18 cellular contexts compared by ENCODE assay signal in the genomic region with DNA sequence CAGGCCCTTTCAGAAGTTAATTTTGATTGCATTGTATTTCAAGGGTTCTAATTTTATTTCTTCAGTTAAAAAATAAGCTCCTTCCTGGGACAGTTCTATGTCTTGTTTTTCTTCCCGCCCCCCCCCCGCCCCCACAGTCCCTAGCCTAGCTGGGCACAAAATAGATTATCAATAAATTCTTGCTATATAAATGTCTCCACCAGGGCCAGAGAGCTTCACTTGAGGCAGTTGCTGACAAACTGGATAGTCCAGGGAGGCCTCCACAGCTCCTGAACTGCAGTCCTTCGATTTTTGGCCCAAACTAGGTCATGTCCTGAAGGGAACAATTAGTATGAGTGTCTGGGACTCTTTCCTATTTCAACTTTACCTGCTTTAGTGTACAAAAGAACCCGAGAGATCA. TPM values are rescaled to one million over a fixed set of nuclear protein-coding genes. Genes with fewer than 3 reads are reported as not detected.
"Had no signal": no experiment of that assay in that cellular context is flagged by ENCODE, and none has a peak within 500 bp of the region (broad histone marks: within the 10 kb centered on the region; RNA-seq: fewer than 3 reads in every experiment).

No MANE protein-coding gene starts in this region.

- H3K4me1 Mint-ChIP-seq: memory B cell, mesothelial cell of epicardium had no signal

- H3K9me3 Mint-ChIP-seq: memory B cell; mesothelial cell of epicardium; natural killer cell treated with Interleukin-12 subunit alpha and Interleukin-12 subunit beta and Interleukin-15 and Interleukin-18, amount 100 ng/mL, for 72 hours had no signal

- ATAC-seq: gastrocnemius medialis; heart right ventricle; lower lobe of right lung; natural killer cell treated with Interleukin-12 subunit alpha and Interleukin-12 subunit beta and Interleukin-15 and Interleukin-18, amount 100 ng/mL, for 72 hours had no signal

- DNase-seq: effector CD4-positive, alpha-beta T cell; gastrocnemius medialis; heart right ventricle; hypothalamus; islet precursor cell; left ventricle myocardium inferior; lower lobe of right lung; posterior cingulate gyrus; small intestine; stimulated activated CD4-positive, alpha-beta T cell treated with anti-CD3 and anti-CD28 coated beads, Interleukin-12 subunit alpha, Interleukin-12 subunit beta, amount 100 ng/mL, for 4 hours; stimulated activated naive CD4-positive, alpha-beta T cell treated with Interleukin-2 at 50 U/mL for 16 hours; trophoblast cell had no signal

- H3K27me3 Mint-ChIP-seq: memory B cell; natural killer cell treated with Interleukin-12 subunit alpha and Interleukin-12 subunit beta and Interleukin-15 and Interleukin-18, amount 100 ng/mL, for 72 hours had no signal

- H3K27ac Mint-ChIP-seq: memory B cell; mesothelial cell of epicardium; natural killer cell treated with Interleukin-12 subunit alpha and Interleukin-12 subunit beta and Interleukin-15 and Interleukin-18, amount 100 ng/mL, for 72 hours had no signal

- H3K27ac ChIP-seq: coronary artery, gastrocnemius medialis, heart right ventricle, left ventricle myocardium inferior, lower lobe of right lung, right atrium auricular region had no signal

- FAIRE-seq: small intestine had no signal

- H3K9me3 ChIP-seq: gastrocnemius medialis, heart right ventricle, left ventricle myocardium inferior, lower lobe of right lung, right atrium auricular region had no signal

- H3K4me1 ChIP-seq: gastrocnemius medialis, lower lobe of right lung, right atrium auricular region had no signal

- H3K4me3 Mint-ChIP-seq: memory B cell; mesothelial cell of epicardium; natural killer cell treated with Interleukin-12 subunit alpha and Interleukin-12 subunit beta and Interleukin-15 and Interleukin-18, amount 100 ng/mL, for 72 hours had no signal

- H3K27me3 ChIP-seq: gastrocnemius medialis, heart right ventricle, right atrium auricular region had no signal

- H3K4me3 ChIP-seq: coronary artery, gastrocnemius medialis, heart right ventricle, left ventricle myocardium inferior, lower lobe of right lung, right atrium auricular region had no signal

RNA-seq across cellular contexts. Expression of gene CSPG5, which starts 9.9 kb away (rescaled TPM):
- polyA plus RNA-seq: fibroblast of lung had no signal
